Comparison of ENCODE assay signal across 13 cellular contexts in the genomic region with DNA sequence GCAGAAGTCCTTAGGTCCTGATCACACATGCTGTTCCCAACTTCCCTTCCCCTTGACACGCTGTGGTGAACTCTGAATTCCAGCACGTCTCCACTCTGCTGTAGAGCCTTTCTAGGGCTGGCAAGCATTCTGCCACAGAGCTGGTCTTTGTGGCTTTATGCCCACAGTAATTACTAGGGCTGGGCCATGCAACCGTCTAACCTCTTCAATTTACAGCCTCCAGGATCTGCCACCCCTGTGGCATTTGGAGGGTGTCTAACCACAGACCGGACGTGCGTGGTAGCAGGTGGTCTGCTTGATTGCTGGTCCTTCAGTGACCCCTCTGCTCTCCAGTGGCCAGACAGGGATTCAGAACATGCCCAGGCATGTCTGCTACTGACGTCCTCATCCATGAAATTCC. TPM values are rescaled to one million over a fixed set of nuclear protein-coding genes. Genes with fewer than 3 reads are reported as not detected.
DNase-seq lines count a peak whose midpoint lies in the region; ATAC-seq lines count a peak whose summit lies in the region.
"Had no signal": no experiment of that assay in that cellular context is flagged by ENCODE, and none has a peak within 500 bp of the region (broad histone marks: within the 10 kb centered on the region; RNA-seq: fewer than 3 reads in every experiment).

No MANE protein-coding gene starts in this region.

- DNase-seq in H4 (ENCODE audit: low spot score) (peak; percentile 98), SJCRH30 (peak; percentile 98 to 99), kidney glomerular epithelial cell (lab: John Stamatoyannopoulos, UW) (peak; percentile 58), NCI-H1930 (lab: John Stamatoyannopoulos, UW) (no peak), CD1c-positive myeloid dendritic cell (ENCODE audit: extremely low spot score) (no peak)
- DNase-seq in CD8-positive, alpha-beta memory T cell = no peak
- DNase-seq: dorsolateral prefrontal cortex, NCI-H2029 treated with DMSO at 0.1 percent for 48 hours, posterior cingulate gyrus had no signal

- peak overlapping the region; percentile 21 for H3K4me2 ChIP-seq in BLaER1

- H3K27me3 Mint-ChIP-seq in CD8-positive, alpha-beta memory T cell = peaks cover 6 to 17% of the 10 kb centered on the region in 2 donors

- no peaks in the 10 kb centered on the region for H4K20me1 ChIP-seq in BLaER1

- no peaks in the 10 kb centered on the region for H3K36me3 ChIP-seq in BLaER1
- no peaks in the 10 kb centered on the region for H3K36me3 ChIP-seq in SJCRH30
- no peaks in the 10 kb centered on the region for H3K36me3 ChIP-seq in CD8-positive, alpha-beta memory T cell (ENCODE audit: insufficient read depth, low read length)

- no peak overlapping the region for H3K27ac Mint-ChIP-seq in CD8-positive, alpha-beta memory T cell
- H3K27ac Mint-ChIP-seq: immature natural killer cell; T-helper 1 cell treated with Interleukin-12 subunit alpha and Interleukin-12 subunit beta and Interleukin-4 antibody, amounts not matched to agents 30 μg/mL and 1 μg/mL, for 36 hours had no signal

- POLR2A ChIA-PET in CD8-positive, alpha-beta memory T cell (lab: Charles Lee) = no interaction called here

- no peaks in the 10 kb centered on the region for H3K27me3 ChIP-seq in BLaER1
- H3K27me3 ChIP-seq in SJCRH30 = no peaks in the 10 kb centered on the region
- H3K27me3 ChIP-seq in CD8-positive, alpha-beta memory T cell (ENCODE audit: insufficient read depth, low read length, poor library complexity, severe bottlenecking) = no peaks in the 10 kb centered on the region

- H3K4me3 Mint-ChIP-seq in CD8-positive, alpha-beta memory T cell = no peak overlapping the region
- H3K4me3 Mint-ChIP-seq: immature natural killer cell; T-helper 1 cell treated with Interleukin-12 subunit alpha and Interleukin-12 subunit beta and Interleukin-4 antibody, amounts not matched to agents 30 μg/mL and 1 μg/mL, for 36 hours had no signal

- H3K4me1 ChIP-seq in BLaER1 (peaks cover 10% of the 10 kb centered on the region), SJCRH30 (peaks cover 46% of the 10 kb centered on the region)
- no peaks in the 10 kb centered on the region for H3K4me1 ChIP-seq in CD8-positive, alpha-beta memory T cell (ENCODE audit: insufficient read depth, low read length)

- H3K4me3 ChIP-seq in BLaER1 (no peak overlapping the region), SJCRH30 (peak overlapping the region; percentile 43)
- H3K4me3 ChIP-seq in CD8-positive, alpha-beta memory T cell (ENCODE audit: low read length) = no peak overlapping the region
- H3K4me3 ChIP-seq: dorsolateral prefrontal cortex had no signal

- H3K4me1 Mint-ChIP-seq in CD8-positive, alpha-beta memory T cell = no peaks in the 10 kb centered on the region

- CTCF ChIA-PET in CD8-positive, alpha-beta memory T cell (lab: Charles Lee) = no interaction called here

- no peak for ATAC-seq in GM21515 (IDR thresholded peaks at IDR 0.05; ENCODE audit: unreplicated experiment)

- H3K9me3 ChIP-seq in BLaER1 (peaks cover 9% of the 10 kb centered on the region; the same call in 1 of the 2 replicates), SJCRH30 (replicated peaks) (peaks cover 12% of the 10 kb centered on the region)
- no peaks in the 10 kb centered on the region for H3K9me3 ChIP-seq in CD8-positive, alpha-beta memory T cell (ENCODE audit: low read length)

- H3K9me3 Mint-ChIP-seq in CD8-positive, alpha-beta memory T cell = peaks cover 0 to 4% (median 1%) of the 10 kb centered on the region in 5 donors
- H3K9me3 Mint-ChIP-seq: immature natural killer cell had no signal

- H3K9ac ChIP-seq in BLaER1 = no peak overlapping the region

- H3K27ac ChIP-seq in BLaER1 (no peak overlapping the region), SJCRH30 (peak overlapping the region; percentile 94)
- no peak overlapping the region for H3K27ac ChIP-seq in CD8-positive, alpha-beta memory T cell (ENCODE audit: low read depth, low read length)
- H3K27ac ChIP-seq: dorsolateral prefrontal cortex had no signal

- H3K36me3 Mint-ChIP-seq in CD8-positive, alpha-beta memory T cell = no peaks in the 10 kb centered on the region
- H3K36me3 Mint-ChIP-seq: immature natural killer cell had no signal

RNA-seq across cellular contexts. Expression of gene TGFA, which starts 43.1 kb away (rescaled TPM):
- total RNA-seq in H4 (2014; rRNA removed; shearing (Covaris generic)) = 19.7 and 32.2 TPM in 2 replicates
- 7.8 and 8.9 TPM in 2 replicates for total RNA-seq in SJCRH30 (2014; rRNA removed; shearing (Covaris generic))
- total RNA-seq in CD8-positive, alpha-beta memory T cell = under 1 TPM; 0.35 to 0.42 TPM
- 3.0 TPM for polyA plus RNA-seq in CD8-positive, alpha-beta memory T cell

Comparison
In these comparisons a context has a peak if more than half of its experiments do, and no peak if none do; other contexts are left out.
1. DNase-seq: peak in H4 (single experiment), SJCRH30 (2 of 2) and kidney glomerular epithelial cell (single experiment); none in CD8-positive, alpha-beta memory T cell (0 of 5), NCI-H1930 (0 of 2) and CD1c-positive myeloid dendritic cell (single experiment).